ENCODE assay signal across 9 cellular contexts in genomic region chrX:22526339-22526738, GRCh38.
DNase-seq lines count a peak whose midpoint lies in the region; ATAC-seq and TF ChIP-seq lines count a peak whose summit lies in the region.
"Had no signal": no experiment of that assay in that cellular context is flagged by ENCODE, and none has a peak within 500 bp of the region (broad histone marks: within the 10 kb centered on the region; RNA-seq: fewer than 3 reads in every experiment).

No MANE protein-coding gene starts in this region.

- no peak overlapping the region for H3K9ac ChIP-seq in colonic mucosa (ENCODE audit: low read depth in 2 of 2, low read length in 2 of 2)

- no peaks in the 10 kb centered on the region for H3K27me3 Mint-ChIP-seq in activated CD4-positive, alpha-beta T cell treated with anti-CD3 and anti-CD28 coated beads, Interleukin-2, amount 10 ng/mL, durations not matched to agents 24 days and 14 days

- H3K9me3 Mint-ChIP-seq in activated CD4-positive, alpha-beta T cell treated with anti-CD3 and anti-CD28 coated beads, Interleukin-2, amount 10 ng/mL, durations not matched to agents 24 days and 14 days: peaks cover 2% of the 10 kb centered on the region

- CTCF ChIA-PET in GM10248 (lab: Yijun Ruan, JAX): no interaction called here

- peak; percentile 28 for DNase-seq in GM10248 (ENCODE audit: extremely low spot score)
- peak; percentile 67 for DNase-seq in HS-5 (ENCODE audit: low read depth)
- peak; percentile 83 for DNase-seq in epithelial cell of prostate (ENCODE audit: low read depth, low spot score)
- no peak for DNase-seq in NCI-H524 treated with DMSO at 0.1 percent for 48 hours (lab: John Stamatoyannopoulos, UW)
- DNase-seq in activated CD4-positive, alpha-beta T cell treated with anti-CD3 and anti-CD28 coated beads, Interleukin-2, amount 10 ng/mL, durations not matched to agents 24 days and 14 days: no peak
- no peak for DNase-seq in islet precursor cell
- DNase-seq in colonic mucosa: no peak

- H3K4me3 Mint-ChIP-seq in activated CD4-positive, alpha-beta T cell treated with anti-CD3 and anti-CD28 coated beads, Interleukin-2, amount 10 ng/mL, durations not matched to agents 24 days and 14 days: no peak overlapping the region

- H3K27ac Mint-ChIP-seq in activated CD4-positive, alpha-beta T cell treated with anti-CD3 and anti-CD28 coated beads, Interleukin-2, amount 10 ng/mL, durations not matched to agents 24 days and 14 days: no peak overlapping the region

- intact Hi-C loops in activated CD4-positive, alpha-beta T cell treated with anti-CD3 and anti-CD28 coated beads, Interleukin-2, amount 10 ng/mL, durations not matched to agents 24 days and 14 days (cut with micrococcal nuclease): no loop called here
- intact Hi-C loops in colonic mucosa (cut with DNase I): no loop called here

- no peaks in the 10 kb centered on the region for H3K4me1 Mint-ChIP-seq in activated CD4-positive, alpha-beta T cell treated with anti-CD3 and anti-CD28 coated beads, Interleukin-2, amount 10 ng/mL, durations not matched to agents 24 days and 14 days

- POLR2A ChIA-PET in GM10248 (lab: Yijun Ruan, JAX): no interaction called here

- no peaks in the 10 kb centered on the region for H3K9me3 ChIP-seq in colonic mucosa

- H3K27ac ChIP-seq in epithelial cell of prostate (peak overlapping the region; percentile 97), colonic mucosa (no peak overlapping the region)
- H3K27ac ChIP-seq: VCaP had no signal

- no peaks in the 10 kb centered on the region for H3K27me3 ChIP-seq in colonic mucosa

- TF ChIP-seq CTCF in GM10248 (IDR thresholded peaks at IDR 0.05; ENCODE audit: control extremely low read depth, extremely low read depth, low read depth, missing control alignments) (no peak), colonic mucosa (IDR thresholded peaks at IDR 0.05) (no peak)

- no peaks in the 10 kb centered on the region for H3K4me1 ChIP-seq in colonic mucosa

- ATAC-seq in GM21723 (IDR thresholded peaks at IDR 0.05; ENCODE audit: unreplicated experiment): peak; percentile 100

- no peaks in the 10 kb centered on the region for H3K36me3 Mint-ChIP-seq in activated CD4-positive, alpha-beta T cell treated with anti-CD3 and anti-CD28 coated beads, Interleukin-2, amount 10 ng/mL, durations not matched to agents 24 days and 14 days (ENCODE audit: low read depth)

- H3K4me3 ChIP-seq in colonic mucosa: no peak overlapping the region

- H3K36me3 ChIP-seq in colonic mucosa: no peaks in the 10 kb centered on the region

Comparison
In these comparisons a context has a peak if more than half of its experiments do, and no peak if none do; other contexts are left out.
1. DNase-seq: peak in GM10248 (single experiment), HS-5 (single experiment) and epithelial cell of prostate (single experiment); none in NCI-H524 treated with DMSO at 0.1 percent for 48 hours (single experiment), activated CD4-positive, alpha-beta T cell treated with anti-CD3 and anti-CD28 coated beads, Interleukin-2, amount 10 ng/mL, durations not matched to agents 24 days and 14 days (single experiment), islet precursor cell (single experiment) and colonic mucosa (single experiment).